ENCODE assay signal across 15 cellular contexts in the genomic region with DNA sequence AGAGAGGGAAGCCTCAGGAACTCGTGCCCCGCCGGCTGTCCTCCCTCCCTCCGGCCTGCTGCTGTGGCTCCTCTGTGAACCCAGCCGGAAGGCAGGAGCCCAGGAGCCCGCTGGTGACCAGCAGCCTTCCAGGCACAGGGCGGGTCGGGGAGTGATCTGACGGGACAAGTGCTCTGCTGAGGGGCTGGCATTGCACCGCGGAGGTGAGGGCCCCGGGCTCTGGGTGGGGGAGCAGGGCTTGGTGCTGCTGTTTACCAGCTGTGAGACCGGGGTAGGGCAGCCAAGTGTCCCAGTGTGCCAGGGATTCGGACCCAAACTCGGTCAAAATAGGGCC. TPM values are rescaled to one million over a fixed set of nuclear protein-coding genes. Genes with fewer than 3 reads are reported as not detected.
DNase-seq lines count a peak whose midpoint lies in the region; ATAC-seq and TF ChIP-seq lines count a peak whose summit lies in the region.
"Had no signal": no experiment of that assay in that cellular context is flagged by ENCODE, and none has a peak within 500 bp of the region (broad histone marks: within the 10 kb centered on the region; RNA-seq: fewer than 3 reads in every experiment).

No MANE protein-coding gene starts in this region.

- H3K27ac ChIP-seq in tibial nerve, result peak overlapping the region in 3 of 4 donors; percentile 9 to 83 (median 71)
- H3K27ac ChIP-seq: GM23248 had no signal

- H3K27ac Mint-ChIP-seq in brain, result peak overlapping the region in 3 of 5 experiments; percentile 52 to 86 (median 65)

- TF ChIP-seq POLR2A in tibial nerve (IDR thresholded peaks at IDR 0.05) (no peak), lower leg skin (IDR thresholded peaks at IDR 0.05) (no peak)

- peaks cover 3% of the 10 kb centered on the region for H3K27me3 Mint-ChIP-seq in brain
- H3K27me3 Mint-ChIP-seq: CD8-positive, alpha-beta memory T cell had no signal

- WGBS in tibial nerve, 2 donors, result 74 to 86% methylated on average over 6 to 11 of the region's 15 CpGs
- 51 to 65% methylated on average over 7 to 15 of the region's 15 CpGs for WGBS in lower leg skin, 2 donors

- H3K4me3 Mint-ChIP-seq in brain, result no peak overlapping the region
- H3K4me3 Mint-ChIP-seq: CD8-positive, alpha-beta memory T cell had no signal

- ATAC-seq in mucosa of descending colon (peak; percentile 12), HG02981 (IDR thresholded peaks at IDR 0.05; ENCODE audit: unreplicated experiment) (no peak)

- H3K4me1 ChIP-seq in mucosa of descending colon (ENCODE audit: low read depth), result peaks cover 4% of the 10 kb centered on the region
- H3K4me1 ChIP-seq in tibial nerve, result peaks cover 0 to 99% (median 32%) of the 10 kb centered on the region in 4 donors

- H3K36me3 Mint-ChIP-seq in brain, result no peaks in the 10 kb centered on the region
- H3K36me3 Mint-ChIP-seq: CD8-positive, alpha-beta memory T cell had no signal

- no peak for DNase-seq in Jurkat, Clone E6-1 (ENCODE audit: low read depth, low spot score)
- DNase-seq in mucosa of descending colon, result no peak
- no peak for DNase-seq in tibial nerve (ENCODE audit: low spot score in 2 of 2)
- no peak for DNase-seq in lower leg skin (ENCODE audit: low spot score in 2 of 2)
- DNase-seq in GM13976 (ENCODE audit: low spot score), result no peak
- no peak for DNase-seq in cerebellar nuclear complex (lab: John Stamatoyannopoulos, UW)
- DNase-seq: BE2C; CD8-positive, alpha-beta memory T cell; GM23248; NCI-H1048; NCI-H146; NCI-H2107; Right ventricle myocardium superior had no signal

- H3K9me3 Mint-ChIP-seq in brain, result no peaks in the 10 kb centered on the region
- H3K9me3 Mint-ChIP-seq: CD8-positive, alpha-beta memory T cell had no signal

- H3K9me3 ChIP-seq in mucosa of descending colon (no peaks in the 10 kb centered on the region), tibial nerve (no peaks in the 10 kb centered on the region)
- H3K9me3 ChIP-seq: BE2C had no signal

- peak overlapping the region; percentile 42 for H3K4me3 ChIP-seq in Jurkat, Clone E6-1 (ENCODE audit: low read length)
- no peak overlapping the region for H3K4me3 ChIP-seq in mucosa of descending colon
- H3K4me3 ChIP-seq in tibial nerve, result no peak overlapping the region
- no peak overlapping the region for H3K4me3 ChIP-seq in lower leg skin (ENCODE audit: low read depth, poor library complexity, severe bottlenecking)
- H3K4me3 ChIP-seq: GM23248 had no signal

- no peak for TF ChIP-seq EP300 in tibial nerve (IDR thresholded peaks at IDR 0.05)

- TF ChIP-seq CTCF in brain (conservative IDR thresholded peaks at IDR 0.05) (no peak), mucosa of descending colon (IDR thresholded peaks at IDR 0.05) (no peak), tibial nerve (IDR thresholded peaks at IDR 0.05) (no peak), lower leg skin (IDR thresholded peaks at IDR 0.05) (no peak), GM13976 (IDR thresholded peaks at IDR 0.05; ENCODE audit: borderline replicate concordance, control extremely low read depth, extremely low read depth, insufficient read depth, missing control alignments) (no peak)

- H3K4me1 Mint-ChIP-seq in brain, result peaks cover 86% of the 10 kb centered on the region

- in situ Hi-C loops in GM13976 (cut with MboI; ENCODE audit: low sequenced_read_pairs, unreplicated experiment), result no loop called here

- H3K27me3 ChIP-seq in tibial nerve, result no peaks in the 10 kb centered on the region
- H3K27me3 ChIP-seq: BE2C had no signal

- intact Hi-C loops in mucosa of descending colon (cut with DNase I, micrococcal nuclease), result no loop called here
- intact Hi-C loops in lower leg skin (cut with DNase I; ENCODE audit: low total_unique reads), result no loop called here

- H3K36me3 ChIP-seq in mucosa of descending colon (ENCODE audit: low read depth), result no peaks in the 10 kb centered on the region
- no peaks in the 10 kb centered on the region for H3K36me3 ChIP-seq in tibial nerve
- H3K36me3 ChIP-seq: BE2C had no signal

RNA-seq across cellular contexts. Expression of a gene that starts 53.3 kb away (rescaled TPM):
- 0.22 TPM for polyA plus RNA-seq in Jurkat, Clone E6-1 (2012; ENCODE audit: insufficient read depth, insufficient read length)
- polyA plus RNA-seq in brain (ENCODE audit: insufficient read depth, low read depth, low replicate concordance), result 27.0 TPM
- 1 to 10 TPM in 1 of 3 donors, under 1 TPM in 2; 0.31 to 8.9 (median 0.38) TPM for total RNA-seq in mucosa of descending colon
- total RNA-seq in tibial nerve, result 1 to 10 TPM in 1 of 4 donors, under 1 TPM in 3; 0.39 to 2.1 (median 0.52) TPM
- under 1 TPM in 3 of 4 donors, not detected in 1; 0.08 to 0.62 (median 0.15) TPM for total RNA-seq in lower leg skin
- total RNA-seq: CD8-positive, alpha-beta memory T cell had no signal
- polyA plus RNA-seq: CD8-positive, alpha-beta memory T cell had no signal
